20 cellular contexts compared by ENCODE assay signal in the genomic region with DNA sequence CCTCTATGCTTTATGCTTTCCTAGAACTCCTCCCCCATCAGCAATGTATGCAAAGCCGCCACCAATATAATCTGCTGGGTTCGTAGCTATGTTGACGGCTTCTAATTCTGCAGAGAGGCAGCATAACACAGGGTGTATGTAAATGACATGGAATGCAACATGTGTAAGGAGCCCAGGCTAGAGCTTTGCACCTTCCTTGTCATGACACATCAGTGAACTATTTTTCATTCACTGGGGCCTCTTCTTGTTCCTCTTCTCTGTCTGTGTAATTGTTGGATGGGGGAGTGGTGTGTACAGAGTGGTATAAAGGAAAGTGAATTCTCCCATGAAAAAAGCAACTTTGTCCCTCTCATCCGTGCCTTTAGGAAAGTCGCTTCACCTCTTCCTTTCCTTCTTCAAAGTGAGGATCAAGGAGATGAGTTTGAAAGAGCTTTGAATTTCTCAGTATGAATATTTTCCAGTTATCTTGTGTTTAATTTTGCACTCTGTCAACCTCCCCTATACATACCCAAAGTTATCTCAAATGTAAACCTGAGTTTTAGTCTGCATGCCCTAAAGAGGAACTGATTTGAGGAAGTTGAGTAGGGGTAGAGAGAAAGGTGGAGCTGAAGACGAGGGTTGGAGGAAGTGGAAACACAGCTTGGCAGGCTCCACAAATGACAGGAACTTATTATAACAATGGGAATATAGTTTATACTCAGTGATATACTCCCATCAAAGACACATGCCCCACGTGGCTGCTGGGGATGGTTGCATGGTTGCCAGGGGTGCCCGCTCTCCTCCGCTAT.
DNase-seq lines count a peak whose midpoint lies in the region; ATAC-seq and TF ChIP-seq lines count a peak whose summit lies in the region.
"Had no signal": no experiment of that assay in that cellular context is flagged by ENCODE, and none has a peak within 500 bp of the region (broad histone marks: within the 10 kb centered on the region; RNA-seq: fewer than 3 reads in every experiment).

No MANE protein-coding gene starts in this region.

- TF ChIP-seq CTCF in OCI-LY1 (IDR thresholded peaks at IDR 0.05; ENCODE audit: low read length): no peak

- no peaks in the 10 kb centered on the region for H3F3A ChIP-seq in OCI-LY1 (ENCODE audit: insufficient read depth, low read length)

- no peaks in the 10 kb centered on the region for H4K20me1 ChIP-seq in OCI-LY1 (ENCODE audit: insufficient read depth, low read length)

- no peaks in the 10 kb centered on the region for H3K79me2 ChIP-seq in OCI-LY1 (ENCODE audit: insufficient read depth, low read length)

- peak overlapping the region; percentile 82 for H3K27ac ChIP-seq in OCI-LY1 (ENCODE audit: low read depth, low read length, poor library complexity, severe bottlenecking)
- H3K27ac ChIP-seq: A549, thoracic aorta had no signal

- H3K9ac ChIP-seq in OCI-LY1 (ENCODE audit: low read length): no peak overlapping the region

- no peak overlapping the region for H3K4me3 ChIP-seq in OCI-LY1 (ENCODE audit: low read depth, low read length, poor library complexity, severe bottlenecking)
- H3K4me3 ChIP-seq: A549, thoracic aorta had no signal

- no peaks in the 10 kb centered on the region for H3K27me3 ChIP-seq in OCI-LY1 (ENCODE audit: insufficient read depth, low read length)

- H3K36me3 ChIP-seq in OCI-LY1 (ENCODE audit: insufficient read depth, low read length): no peaks in the 10 kb centered on the region
- H3K36me3 ChIP-seq: thoracic aorta had no signal

- peaks cover 40% of the 10 kb centered on the region for H3K4me1 ChIP-seq in OCI-LY1 (ENCODE audit: insufficient read depth, low read length, severe bottlenecking)
- H3K4me1 ChIP-seq: Caco-2 had no signal

- H3K9me3 ChIP-seq in OCI-LY1 (ENCODE audit: low read length): no peaks in the 10 kb centered on the region
- H3K9me3 ChIP-seq: A549, Caco-2, thoracic aorta had no signal

- ATAC-seq in HG02884 (IDR thresholded peaks at IDR 0.05; ENCODE audit: unreplicated experiment): peak; percentile 76
- no peak for ATAC-seq in GM19395 (IDR thresholded peaks at IDR 0.05; ENCODE audit: unreplicated experiment)
- ATAC-seq: A549; activated naive CD8-positive, alpha-beta T cell treated with anti-CD3 and anti-CD28 coated beads, Interleukin-2, amount 50 U/mL, for 24 hours had no signal

- no peak overlapping the region for H2AFZ ChIP-seq in OCI-LY1 (ENCODE audit: low read length)

- DNase-seq in Ammon's horn (ENCODE audit: low spot score): peak; percentile 40
- DNase-seq in germinal center (ENCODE audit: low spot score): peak; percentile 74
- no peak for DNase-seq in activated naive CD4-positive, alpha-beta T cell (lab: John Stamatoyannopoulos, UW)
- no peak for DNase-seq in stimulated activated naive CD4-positive, alpha-beta T cell treated with Interleukin-2 at 50 U/mL for 16 hours (lab: John Stamatoyannopoulos, UW)
- no peak for DNase-seq in COR-L47 (lab: John Stamatoyannopoulos, UW)
- DNase-seq: activated CD4-positive, alpha-beta T cell treated with anti-CD3 and anti-CD28 coated beads for 4 hours; activated naive CD8-positive, alpha-beta T cell treated with anti-CD3 and anti-CD28 coated beads, Interleukin-2, amount 50 U/mL, for 24 hours; activated T-cell treated with anti-CD3 and anti-CD28 coated beads for 4 hours; Caco-2; caudate nucleus; H7; NCI-H146; NCI-H510A; nephron progenitor cell; T-helper 2 cell had no signal

- H3K9me2 ChIP-seq in OCI-LY1 (ENCODE audit: low read depth, low read length): no peaks in the 10 kb centered on the region

- peak overlapping the region; percentile 34; the same call in 1 of the 2 replicates for H3K4me2 ChIP-seq in OCI-LY1 (ENCODE audit: low read length)
- H3K4me2 ChIP-seq: A549 had no signal

Comparison
In these comparisons a context has a peak if more than half of its experiments do, and no peak if none do; other contexts are left out.
1. DNase-seq: peak in Ammon's horn (single experiment) and germinal center (single experiment); none in activated naive CD4-positive, alpha-beta T cell (0 of 4), stimulated activated naive CD4-positive, alpha-beta T cell treated with Interleukin-2 at 50 U/mL for 16 hours (single experiment) and COR-L47 (single experiment).